31 cellular contexts compared by ENCODE assay signal in genomic region chr3:154795046-154795445, GRCh38.
DNase-seq lines count a peak whose midpoint lies in the region; ATAC-seq and TF ChIP-seq lines count a peak whose summit lies in the region.
"Had no signal": no experiment of that assay in that cellular context is flagged by ENCODE, and none has a peak within 500 bp of the region (broad histone marks: within the 10 kb centered on the region; RNA-seq: fewer than 3 reads in every experiment).

No MANE protein-coding gene starts in this region.

- DNase-seq in epithelial cell of prostate (ENCODE audit: low read depth, low spot score) (no peak), endothelial cell (ENCODE audit: low spot score) (no peak)
- DNase-seq in activated naive CD4-positive, alpha-beta T cell (lab: John Stamatoyannopoulos, UW) = no peak
- DNase-seq: activated B cell treated with CpG ODN at 0.5 μM for 24 hours; activated CD4-positive, alpha-beta T cell treated with anti-CD3 and anti-CD28 coated beads, Interleukin-2, amount 10 ng/mL, durations not matched to agents 7 days and 5 days; activated gamma-delta T cell treated with Interleukin-2 at 50 U/mL for 16 hours; activated T-cell treated with anti-CD3 and anti-CD28 coated beads, Interleukin-2, amount 50 U/mL, for 4 hours; CD4-positive, alpha-beta T cell; DND-41; esophagus squamous epithelium; H9; NCI-H2081; NCI-H345; NCI-H774; RPMI8226; stimulated activated CD4-positive, alpha-beta T cell treated with anti-CD3 and anti-CD28 coated beads, Interleukin-12 subunit alpha, Interleukin-12 subunit beta, amount 100 ng/mL, for 4 hours; stimulated activated CD4-positive, alpha-beta T cell treated with anti-CD3 and anti-CD28 coated beads, Interleukin-2, amount 100 ng/mL, for 48 hours; stimulated activated naive CD8-positive, alpha-beta T cell treated with anti-CD3 and anti-CD28 coated beads, Interleukin-15, amount 100 ng/mL, for 72 hours had no signal

- H3K9me3 ChIP-seq in OCI-LY3 (ENCODE audit: insufficient read depth, low read length) = no peaks in the 10 kb centered on the region
- H3K9me3 ChIP-seq in mesodermal cell (ENCODE audit: control insufficient read depth, low read length) = no peaks in the 10 kb centered on the region
- H3K9me3 ChIP-seq: ascending aorta, esophagus squamous epithelium, MG63, thoracic aorta, vagina had no signal

- H3K4me3 ChIP-seq in OCI-LY3 (ENCODE audit: low read length) (no peak overlapping the region), mesodermal cell (ENCODE audit: extremely low read depth, insufficient read depth, low read length, poor library complexity, severe bottlenecking) (no peak overlapping the region)
- H3K4me3 ChIP-seq: ascending aorta, esophagus squamous epithelium, hepatocyte, MG63, neural progenitor cell, right atrium auricular region, thoracic aorta, vagina had no signal

- no peaks in the 10 kb centered on the region for H3K27me3 Mint-ChIP-seq in endothelial cell (ENCODE audit: unreplicated experiment)
- H3K27me3 Mint-ChIP-seq: activated B cell treated with CpG ODN at 0.5 μM for 24 hours; activated CD4-positive, alpha-beta T cell treated with anti-CD3 and anti-CD28 coated beads, Interleukin-2, amount 10 ng/mL, durations not matched to agents 7 days and 5 days; CD4-positive, alpha-beta T cell; stimulated activated naive CD8-positive, alpha-beta T cell treated with anti-CD3 and anti-CD28 coated beads, Interleukin-15, amount 100 ng/mL, for 72 hours had no signal

- peak overlapping the region; percentile 20; the same call in 1 of the 2 replicates for H3K4me2 ChIP-seq in OCI-LY3 (ENCODE audit: low read length)
- H3K4me2 ChIP-seq: hepatocyte, KMS-11, neural progenitor cell had no signal

- H3K36me3 Mint-ChIP-seq in endothelial cell (ENCODE audit: low read depth, unreplicated experiment) = no peaks in the 10 kb centered on the region
- H3K36me3 Mint-ChIP-seq: neural progenitor cell had no signal

- H4K20me1 ChIP-seq in OCI-LY3 (ENCODE audit: insufficient read depth, low read length) = no peaks in the 10 kb centered on the region

- no peak overlapping the region for H2AFZ ChIP-seq in OCI-LY3 (ENCODE audit: low read depth, low read length)
- H2AFZ ChIP-seq: hepatocyte, neural progenitor cell had no signal

- no peaks in the 10 kb centered on the region for H3K36me3 ChIP-seq in OCI-LY3 (replicated peaks; ENCODE audit: low read depth, low read length)
- H3K36me3 ChIP-seq in mesodermal cell (ENCODE audit: control insufficient read depth, insufficient read depth, low read length) = no peaks in the 10 kb centered on the region
- H3K36me3 ChIP-seq: ascending aorta, esophagus squamous epithelium, MG63, neural progenitor cell, right atrium auricular region, thoracic aorta, vagina had no signal

- H3K79me2 ChIP-seq in OCI-LY3 (ENCODE audit: low read length) = no peaks in the 10 kb centered on the region
- H3K79me2 ChIP-seq: hepatocyte had no signal

- H3K4me3 Mint-ChIP-seq in endothelial cell (ENCODE audit: unreplicated experiment) = no peak overlapping the region
- H3K4me3 Mint-ChIP-seq: activated B cell treated with CpG ODN at 0.5 μM for 24 hours; activated CD4-positive, alpha-beta T cell treated with anti-CD3 and anti-CD28 coated beads, Interleukin-2, amount 10 ng/mL, durations not matched to agents 7 days and 5 days; activated T-cell treated with anti-CD3 and anti-CD28 coated beads, Interleukin-2, amount 50 U/mL, for 4 hours; CD4-positive, alpha-beta T cell; H9; neural progenitor cell; stimulated activated naive CD8-positive, alpha-beta T cell treated with anti-CD3 and anti-CD28 coated beads, Interleukin-15, amount 100 ng/mL, for 72 hours had no signal

- no peak overlapping the region for H3K27ac Mint-ChIP-seq in endothelial cell (ENCODE audit: unreplicated experiment)
- H3K27ac Mint-ChIP-seq: activated B cell treated with CpG ODN at 0.5 μM for 24 hours; activated CD4-positive, alpha-beta T cell treated with anti-CD3 and anti-CD28 coated beads, Interleukin-2, amount 10 ng/mL, durations not matched to agents 7 days and 5 days; CD4-positive, alpha-beta T cell; H9; neural progenitor cell; stimulated activated naive CD8-positive, alpha-beta T cell treated with anti-CD3 and anti-CD28 coated beads, Interleukin-15, amount 100 ng/mL, for 72 hours had no signal

- H3K4me1 ChIP-seq in OCI-LY3 (ENCODE audit: low read length) (peaks cover 9% of the 10 kb centered on the region), mesodermal cell (ENCODE audit: control insufficient read depth, insufficient read depth, low read length, poor library complexity, severe bottlenecking) (peaks cover 31% of the 10 kb centered on the region)
- H3K4me1 ChIP-seq: esophagus squamous epithelium, neural progenitor cell, right atrium auricular region, vagina had no signal

- no peak overlapping the region for H3K9ac ChIP-seq in OCI-LY3 (ENCODE audit: low read length)
- H3K9ac ChIP-seq: KMS-11, neural progenitor cell had no signal

- ATAC-seq in GM18867 (IDR thresholded peaks at IDR 0.05; ENCODE audit: unreplicated experiment) (no peak), GM19324 (IDR thresholded peaks at IDR 0.05; ENCODE audit: low FRiP score, unreplicated experiment) (no peak)
- ATAC-seq: activated T-cell treated with anti-CD3 and anti-CD28 coated beads, Interleukin-2, amount 50 U/mL, for 4 hours; stimulated activated naive CD8-positive, alpha-beta T cell treated with anti-CD3 and anti-CD28 coated beads, Interleukin-15, amount 100 ng/mL, for 72 hours had no signal

- H3K4me1 Mint-ChIP-seq in endothelial cell (ENCODE audit: unreplicated experiment) = peaks cover 10% of the 10 kb centered on the region
- H3K4me1 Mint-ChIP-seq: activated B cell treated with CpG ODN at 0.5 μM for 24 hours; activated CD4-positive, alpha-beta T cell treated with anti-CD3 and anti-CD28 coated beads, Interleukin-2, amount 10 ng/mL, durations not matched to agents 7 days and 5 days; neural progenitor cell; stimulated activated naive CD8-positive, alpha-beta T cell treated with anti-CD3 and anti-CD28 coated beads, Interleukin-15, amount 100 ng/mL, for 72 hours had no signal

- H3K27ac ChIP-seq in C4-2B = peak overlapping the region; percentile 74; the same call in 1 of the 2 replicates
- no peak overlapping the region for H3K27ac ChIP-seq in OCI-LY3 (ENCODE audit: low read length)
- H3K27ac ChIP-seq in epithelial cell of prostate = peak overlapping the region; percentile 66
- peak overlapping the region; percentile 71 for H3K27ac ChIP-seq in mesodermal cell (ENCODE audit: low read depth, low read length, severe bottlenecking)
- H3K27ac ChIP-seq: ascending aorta, esophagus squamous epithelium, hepatocyte, KMS-11, neural progenitor cell, right atrium auricular region, thoracic aorta, vagina had no signal

- H3K27me3 ChIP-seq in OCI-LY3 (ENCODE audit: low read depth, low read length) = no peaks in the 10 kb centered on the region
- H3K27me3 ChIP-seq: ascending aorta, esophagus squamous epithelium, hepatocyte, MG63, neural progenitor cell, right atrium auricular region, vagina had no signal

- H3K9me3 Mint-ChIP-seq in endothelial cell (ENCODE audit: unreplicated experiment) = no peaks in the 10 kb centered on the region
- H3K9me3 Mint-ChIP-seq: activated B cell treated with CpG ODN at 0.5 μM for 24 hours; activated CD4-positive, alpha-beta T cell treated with anti-CD3 and anti-CD28 coated beads, Interleukin-2, amount 10 ng/mL, durations not matched to agents 7 days and 5 days; activated T-cell treated with anti-CD3 and anti-CD28 coated beads, Interleukin-2, amount 50 U/mL, for 4 hours; CD4-positive, alpha-beta T cell; H9; neural progenitor cell; stimulated activated naive CD8-positive, alpha-beta T cell treated with anti-CD3 and anti-CD28 coated beads, Interleukin-15, amount 100 ng/mL, for 72 hours had no signal

- TF ChIP-seq CTCF in C4-2B (conservative IDR thresholded peaks at IDR 0.05) (no peak), OCI-LY3 (IDR thresholded peaks at IDR 0.05; ENCODE audit: low read depth, low read length) (no peak), endothelial cell (IDR thresholded peaks at IDR 0.05; ENCODE audit: unreplicated experiment) (no peak)
